ENCODE assay signal across 1 cellular context in genomic region chr5:172973127-172973916, GRCh38.
A peak's percentile ranks its signal among the peaks of the same experiment; 100 is the strongest.
TF ChIP-seq lines count a peak whose summit lies in the region.

No MANE protein-coding gene starts in this region.

TF ChIP-seq in IMR-90, 13 proteins besides CTCF, POLR2A, EP300 and RAD21:
- TF ChIP-seq CEBPB (IDR thresholded peaks at IDR 0.05; ENCODE audit: low read depth, low read length) (no peak), NFE2L2 (IDR thresholded peaks at IDR 0.05; ENCODE audit: low read depth, low read length) (peak; percentile 39; the same call in 1 of the 2 replicates), MXI1 (IDR thresholded peaks at IDR 0.05; ENCODE audit: borderline replicate concordance, low read depth, low read length) (0 out of 2 replicates have a peak, but pooled peaks have one; percentile 9), CHD1 (IDR thresholded peaks at IDR 0.05; ENCODE audit: low read depth, low read length) (no peak), BHLHE40 (IDR thresholded peaks at IDR 0.05; ENCODE audit: low read depth, low read length) (no peak)
TF ChIP-seq in IMR-90: peak in this region for 2.
